Comparison of ENCODE assay signal across 15 cellular contexts in the genomic region with DNA sequence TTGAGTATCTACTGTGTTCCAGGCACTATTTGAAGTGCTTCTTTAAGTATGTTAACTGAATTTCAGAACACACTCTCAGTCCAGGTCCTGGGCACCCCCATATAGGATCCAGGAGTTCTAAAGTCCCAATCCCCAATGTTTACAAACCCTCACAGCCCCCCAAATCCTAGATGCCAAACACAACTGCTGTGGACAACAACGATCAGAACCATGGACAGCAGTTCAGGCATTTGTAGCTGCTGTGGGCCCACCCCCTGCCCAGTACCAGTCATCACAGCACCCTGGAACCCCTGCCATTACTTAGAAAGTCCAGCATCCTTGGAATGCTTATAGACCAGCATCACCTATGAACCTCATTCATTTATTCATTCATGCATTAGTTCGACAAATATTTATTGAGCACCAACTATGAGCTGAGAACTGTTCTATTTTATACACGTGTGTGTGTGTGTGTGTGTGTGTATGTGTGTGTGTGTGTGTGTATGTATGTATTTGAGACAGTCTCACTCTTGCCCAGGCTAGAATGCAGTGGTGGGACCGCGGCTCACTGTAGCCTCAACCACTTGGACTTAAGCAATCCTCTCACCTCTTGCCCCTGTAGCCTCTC. TPM values are rescaled to one million over a fixed set of nuclear protein-coding genes. Genes with fewer than 3 reads are reported as not detected.
DNase-seq lines count a peak whose midpoint lies in the region; ATAC-seq, FAIRE-seq and TF ChIP-seq lines count a peak whose summit lies in the region.
"Had no signal": no experiment of that assay in that cellular context is flagged by ENCODE, and none has a peak within 500 bp of the region (broad histone marks: within the 10 kb centered on the region; RNA-seq: fewer than 3 reads in every experiment).

No MANE protein-coding gene starts in this region.

- peak; percentile 52 for ATAC-seq in left lung

- no peaks in the 10 kb centered on the region for H3K4me1 Mint-ChIP-seq in astrocyte (ENCODE audit: low read depth, unreplicated experiment)

- H3K4me3 Mint-ChIP-seq in astrocyte (ENCODE audit: unreplicated experiment): no peak overlapping the region

- H3K9me3 Mint-ChIP-seq in astrocyte (ENCODE audit: unreplicated experiment): no peaks in the 10 kb centered on the region

- H3K36me3 ChIP-seq in Karpas-422 (ENCODE audit: insufficient read depth, low read length) (no peaks in the 10 kb centered on the region), astrocyte (ENCODE audit: insufficient read depth, low read length) (no peaks in the 10 kb centered on the region), left lung (no peaks in the 10 kb centered on the region)
- H3K36me3 ChIP-seq: neutrophil had no signal

- H3K27me3 Mint-ChIP-seq in astrocyte (ENCODE audit: low read depth, unreplicated experiment): peaks cover 55% of the 10 kb centered on the region

- no peaks in the 10 kb centered on the region for H3K36me3 Mint-ChIP-seq in astrocyte (ENCODE audit: low read depth, unreplicated experiment)

- H3K27me3 ChIP-seq in Karpas-422 (ENCODE audit: low read length): no peaks in the 10 kb centered on the region
- H3K27me3 ChIP-seq in astrocyte (ENCODE audit: insufficient read depth, low read length): peaks cover 1% of the 10 kb centered on the region
- peaks cover 0 to 59% of the 10 kb centered on the region in 2 donors for H3K27me3 ChIP-seq in left lung

- H3K9me3 ChIP-seq in Karpas-422 (ENCODE audit: low read length) (no peaks in the 10 kb centered on the region), astrocyte (ENCODE audit: insufficient read depth, low read depth, low read length) (no peaks in the 10 kb centered on the region), left lung (no peaks in the 10 kb centered on the region)
- H3K9me3 ChIP-seq: Caco-2, neutrophil had no signal

- no peak for FAIRE-seq in astrocyte (lab: Jason Lieb, UNC)
- FAIRE-seq: GM12891 had no signal

- H3K4me3 ChIP-seq in Karpas-422 (ENCODE audit: low read length) (no peak overlapping the region), astrocyte (ENCODE audit: insufficient read depth, low read depth, low read length) (no peak overlapping the region), left lung (no peak overlapping the region)

- no peak overlapping the region for H2AFZ ChIP-seq in Karpas-422 (ENCODE audit: low read length)
- no peak overlapping the region for H2AFZ ChIP-seq in astrocyte (ENCODE audit: low read depth, low read length)

- H3K27ac Mint-ChIP-seq in astrocyte (ENCODE audit: unreplicated experiment): no peak overlapping the region

- peaks cover 5% of the 10 kb centered on the region for H3K4me1 ChIP-seq in Karpas-422 (ENCODE audit: low read length)
- no peaks in the 10 kb centered on the region for H3K4me1 ChIP-seq in astrocyte (ENCODE audit: insufficient read depth, low read length)
- no peaks in the 10 kb centered on the region for H3K4me1 ChIP-seq in left lung
- H3K4me1 ChIP-seq: Caco-2 had no signal

- DNase-seq in EL: peak; percentile 16
- DNase-seq in Karpas-422: peak; percentile 55
- DNase-seq in astrocyte (ENCODE audit: low read depth): peak; percentile 16
- DNase-seq in left lung: no peak
- DNase-seq in NCI-H524 (lab: John Stamatoyannopoulos, UW): no peak
- DNase-seq in activated CD4-positive, CD25-positive, alpha-beta regulatory T cell (lab: John Stamatoyannopoulos, UW): no peak
- no peak for DNase-seq in middle frontal gyrus (ENCODE audit: extremely low spot score, low spot score)
- DNase-seq: activated CD8-positive, alpha-beta memory T cell treated with anti-CD3 and anti-CD28 coated beads, Interleukin-2, amount 50 U/mL, for 4 hours; NCI-H1436 treated with DMSO at 0.1 percent for 48 hours; NK-92 treated with Interleukin-12 subunit alpha and Interleukin-12 subunit beta, amount 100 ng/mL, for 24 hours; stimulated activated CD4-positive, alpha-beta T cell treated with anti-CD3 and anti-CD28 coated beads, Interleukin-1b, Interleukin-23, amount 100 ng/mL, for 48 hours had no signal

- no peak for TF ChIP-seq CTCF in astrocyte (IDR thresholded peaks at IDR 0.05; ENCODE audit: insufficient read depth, low read depth, low read length)
- no peak for TF ChIP-seq CTCF in left lung (IDR thresholded peaks at IDR 0.05)

- intact Hi-C loops in left lung (cut with DNase I): no loop called here

- H3K27ac ChIP-seq in Karpas-422 (ENCODE audit: low read length) (no peak overlapping the region), astrocyte (ENCODE audit: low read depth, low read length) (no peak overlapping the region), left lung (no peak overlapping the region)
- H3K27ac ChIP-seq: HL-60, neutrophil had no signal

- no peak overlapping the region for H3K4me2 ChIP-seq in Karpas-422 (ENCODE audit: low read depth, low read length, poor library complexity, severe bottlenecking)
- no peak overlapping the region for H3K4me2 ChIP-seq in astrocyte (ENCODE audit: low read length)

- no peaks in the 10 kb centered on the region for H3K9me2 ChIP-seq in Karpas-422 (replicated peaks; ENCODE audit: insufficient read depth, low read length)

- H4K20me1 ChIP-seq in Karpas-422 (ENCODE audit: insufficient read depth, low read depth, low read length): no peaks in the 10 kb centered on the region
- no peaks in the 10 kb centered on the region for H4K20me1 ChIP-seq in astrocyte (ENCODE audit: insufficient read depth, low read length)

- no peak overlapping the region for H3K9ac ChIP-seq in Karpas-422 (ENCODE audit: low read length)
- H3K9ac ChIP-seq in astrocyte (ENCODE audit: low read length): no peak overlapping the region

- H3K79me2 ChIP-seq in Karpas-422 (ENCODE audit: low read length): no peaks in the 10 kb centered on the region
- H3K79me2 ChIP-seq in astrocyte (ENCODE audit: insufficient read depth, low read length): no peaks in the 10 kb centered on the region

RNA-seq across cellular contexts. Expression of a gene that starts 19.3 kb away (rescaled TPM):
- 23.4 and 71.2 TPM in 2 replicates for total RNA-seq in Karpas-422 (2014; rRNA removed; shearing (Covaris generic); ENCODE audit: low replicate concordance)
- total RNA-seq in astrocyte (8.8 and 10.9 TPM in 2 replicates), left lung (10 to 100 TPM; 14.0 to 16.5 TPM)

RNA-seq across cellular contexts. Expression of a gene that starts 32.9 kb away (rescaled TPM):
- total RNA-seq in Karpas-422 (2014; rRNA removed; shearing (Covaris generic); ENCODE audit: low replicate concordance): 1.2 and 1.8 TPM in 2 replicates
- total RNA-seq in astrocyte: 0.53 and 1.1 TPM in 2 replicates
- total RNA-seq in left lung: 10 to 100 TPM; 11.2 to 13.1 TPM

RNA-seq across cellular contexts. Expression of a gene that starts 38.3 kb away (rescaled TPM):
- 11.1 and 48.4 TPM in 2 replicates for total RNA-seq in Karpas-422 (2014; rRNA removed; shearing (Covaris generic); ENCODE audit: low replicate concordance)
- total RNA-seq in astrocyte (25.9 and 27.3 TPM in 2 replicates), left lung (10 to 100 TPM; 19.3 to 22.7 TPM)

RNA-seq across cellular contexts. Expression of a gene that starts 39.5 kb away (rescaled TPM):
- total RNA-seq in Karpas-422 (2014; rRNA removed; shearing (Covaris generic); ENCODE audit: low replicate concordance): 3.7 and 3.8 TPM in 2 replicates
- total RNA-seq in astrocyte: 15.1 and 15.3 TPM in 2 replicates
- total RNA-seq in left lung: 10 to 100 TPM; 12.2 to 14.8 TPM

RNA-seq across cellular contexts. Expression of a gene that starts 57.0 kb away (rescaled TPM):
- 0.72 and 1.2 TPM in 2 replicates for total RNA-seq in Karpas-422 (2014; rRNA removed; shearing (Covaris generic); ENCODE audit: low replicate concordance)
- total RNA-seq in astrocyte: 55.4 and 57.4 TPM in 2 replicates
- total RNA-seq in left lung: 10 to 100 TPM in 1 of 2 donors, 1 to 10 TPM in 1; 5.8 to 16.6 TPM

Comparison
In these comparisons a context has a peak if more than half of its experiments do, and no peak if none do; other contexts are left out.
1. DNase-seq: peak in EL (single experiment), Karpas-422 (single experiment) and astrocyte (single experiment); none in left lung (0 of 2), NCI-H524 (0 of 2), activated CD4-positive, CD25-positive, alpha-beta regulatory T cell (0 of 4) and middle frontal gyrus (single experiment).